ENCODE assay signal across 1 cellular context in the genomic region with DNA sequence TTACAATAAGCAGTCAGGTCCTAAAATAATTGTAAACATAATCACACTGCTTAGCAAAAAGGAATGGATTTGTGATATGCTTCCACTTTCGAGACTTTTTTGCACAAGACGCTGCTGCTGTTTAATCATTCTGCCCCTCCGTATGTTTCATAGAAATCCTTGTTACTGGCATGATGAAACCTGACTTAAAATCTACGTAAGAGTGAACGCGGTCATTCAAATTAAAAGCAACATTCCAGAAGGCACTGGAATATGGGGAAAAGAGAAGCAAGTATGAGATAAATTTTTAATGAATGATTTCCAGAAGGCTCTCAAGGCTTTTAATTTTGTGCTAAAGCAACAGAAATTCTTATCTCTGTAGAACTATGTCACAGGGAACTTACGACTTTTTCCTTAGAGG.
TF ChIP-seq lines count a peak whose summit lies in the region.

No MANE protein-coding gene starts in this region.

TF ChIP-seq in IMR-90, 13 proteins besides CTCF, POLR2A, EP300 and RAD21:
- TF ChIP-seq BHLHE40 (IDR thresholded peaks at IDR 0.05; ENCODE audit: low read depth, low read length) (no peak), CHD1 (IDR thresholded peaks at IDR 0.05; ENCODE audit: low read depth, low read length) (no peak), MAZ (IDR thresholded peaks at IDR 0.05; ENCODE audit: borderline replicate concordance, low read depth, low read length) (no peak), FOS (IDR thresholded peaks at IDR 0.05; ENCODE audit: low read depth, low read length) (no peak), USF2 (IDR thresholded peaks at IDR 0.05; ENCODE audit: low read depth, low read length) (no peak), MXI1 (IDR thresholded peaks at IDR 0.05; ENCODE audit: borderline replicate concordance, low read depth, low read length) (no peak), CEBPB (IDR thresholded peaks at IDR 0.05; ENCODE audit: low read depth, low read length) (no peak), RFX5 (IDR thresholded peaks at IDR 0.05; ENCODE audit: low read depth, low read length) (no peak), SMC3 (IDR thresholded peaks at IDR 0.05; ENCODE audit: low read depth, low read length) (no peak), NFE2L2 (IDR thresholded peaks at IDR 0.05; ENCODE audit: low read depth, low read length) (no peak), RCOR1 (IDR thresholded peaks at IDR 0.05; ENCODE audit: insufficient replicate concordance, low read length) (no peak), MAFK (IDR thresholded peaks at IDR 0.05; ENCODE audit: low read depth, low read length) (no peak)
- TF ChIP-seq, protein P1, sequence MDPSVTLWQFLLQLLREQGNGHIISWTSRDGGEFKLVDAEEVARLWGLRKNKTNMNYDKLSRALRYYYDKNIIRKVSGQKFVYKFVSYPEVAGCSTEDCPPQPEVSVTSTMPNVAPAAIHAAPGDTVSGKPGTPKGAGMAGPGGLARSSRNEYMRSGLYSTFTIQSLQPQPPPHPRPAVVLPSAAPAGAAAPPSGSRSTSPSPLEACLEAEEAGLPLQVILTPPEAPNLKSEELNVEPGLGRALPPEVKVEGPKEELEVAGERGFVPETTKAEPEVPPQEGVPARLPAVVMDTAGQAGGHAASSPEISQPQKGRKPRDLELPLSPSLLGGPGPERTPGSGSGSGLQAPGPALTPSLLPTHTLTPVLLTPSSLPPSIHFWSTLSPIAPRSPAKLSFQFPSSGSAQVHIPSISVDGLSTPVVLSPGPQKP (IDR thresholded peaks at IDR 0.05; ENCODE audit: borderline replicate concordance, low read depth, low read length) = no peak
